In genomic region chr9:121557581-121558422, GRCh38 we compare ENCODE assay signal across 9 cellular contexts. TPM values are rescaled to one million over a fixed set of nuclear protein-coding genes. Genes with fewer than 3 reads are reported as not detected.
DNase-seq lines count a peak whose midpoint lies in the region; ATAC-seq, FAIRE-seq and TF ChIP-seq lines count a peak whose summit lies in the region.
"Had no signal": no experiment of that assay in that cellular context is flagged by ENCODE, and none has a peak within 500 bp of the region (broad histone marks: within the 10 kb centered on the region; RNA-seq: fewer than 3 reads in every experiment).

No MANE protein-coding gene starts in this region.

- H3K36me3 ChIP-seq in bronchial epithelial cell (ENCODE audit: control insufficient read depth, insufficient read depth, low read length): no peaks in the 10 kb centered on the region

- H3K9me3 Mint-ChIP-seq in activated CD8-positive, alpha-beta memory T cell treated with anti-CD3 and anti-CD28 coated beads, Interleukin-2, amount 10 ng/mL, durations not matched to agents 7 days and 5 days (ENCODE audit: low read depth): no peaks in the 10 kb centered on the region

- CTCF ChIA-PET in activated CD8-positive, alpha-beta memory T cell treated with anti-CD3 and anti-CD28 coated beads, Interleukin-2, amount 10 ng/mL, durations not matched to agents 7 days and 5 days (lab: Charles Lee): interaction anchor here (1.0 to 6.3 kb wide), 2 partner anchors 7 to 11 kb away, joined by 3 to 26 read pairs; no protein-coding TSS in a partner anchor

- no peaks in the 10 kb centered on the region for H3K36me3 Mint-ChIP-seq in activated CD8-positive, alpha-beta memory T cell treated with anti-CD3 and anti-CD28 coated beads, Interleukin-2, amount 10 ng/mL, durations not matched to agents 7 days and 5 days

- DNase-seq in activated CD8-positive, alpha-beta memory T cell treated with anti-CD3 and anti-CD28 coated beads, Interleukin-2, amount 10 ng/mL, durations not matched to agents 7 days and 5 days: peak; percentile 67
- no peak for DNase-seq in activated CD8-positive, alpha-beta memory T cell treated with anti-CD3 and anti-CD28 coated beads, Interleukin-2, amount 50 U/mL, for 4 hours
- peak; percentile 80 for DNase-seq in NOMO-1 treated with DMSO at 0.1 percent for 48 hours (lab: John Stamatoyannopoulos, UW; ENCODE audit: unreplicated experiment)
- DNase-seq in bronchial epithelial cell (ENCODE audit: low read depth): peak; percentile 74
- peak; percentile 25 for DNase-seq in stimulated activated naive CD8-positive, alpha-beta T cell treated with anti-CD3 and anti-CD28 coated beads, Interleukin-15, Interleukin-2, amounts not matched to agents 100 U/mL and 50 U/mL, for 24 hours
- no peak for DNase-seq in NCI-H146 treated with DMSO at 0.1 percent for 48 hours (lab: John Stamatoyannopoulos, UW; ENCODE audit: unreplicated experiment)
- DNase-seq in NCI-H345 treated with DMSO at 0.1 percent for 48 hours (lab: John Stamatoyannopoulos, UW; ENCODE audit: unreplicated experiment): no peak

- peak; percentile 79 for FAIRE-seq in bronchial epithelial cell (lab: Jason Lieb, UNC)
- FAIRE-seq: G401.6 had no signal

- H3K27me3 ChIP-seq in bronchial epithelial cell (ENCODE audit: control insufficient read depth, insufficient read depth, low read length) (no peaks in the 10 kb centered on the region), layer of hippocampus (ENCODE audit: control insufficient read depth, insufficient read depth, low read length) (no peaks in the 10 kb centered on the region)

- peaks cover 12% of the 10 kb centered on the region for H3K27me3 Mint-ChIP-seq in activated CD8-positive, alpha-beta memory T cell treated with anti-CD3 and anti-CD28 coated beads, Interleukin-2, amount 10 ng/mL, durations not matched to agents 7 days and 5 days

- no peak overlapping the region for H3K4me3 ChIP-seq in bronchial epithelial cell (ENCODE audit: low read depth, low read length)

- TF ChIP-seq CTCF in bronchial epithelial cell (IDR thresholded peaks at IDR 0.05; ENCODE audit: insufficient read depth, low read length, severe bottlenecking): no peak

- peak overlapping the region; percentile 10 for H3K27ac ChIP-seq in layer of hippocampus (ENCODE audit: low read depth, low read length)

- H3K4me1 Mint-ChIP-seq in activated CD8-positive, alpha-beta memory T cell treated with anti-CD3 and anti-CD28 coated beads, Interleukin-2, amount 10 ng/mL, durations not matched to agents 7 days and 5 days: peaks cover 17% of the 10 kb centered on the region

- H3K4me3 Mint-ChIP-seq in activated CD8-positive, alpha-beta memory T cell treated with anti-CD3 and anti-CD28 coated beads, Interleukin-2, amount 10 ng/mL, durations not matched to agents 7 days and 5 days: no peak overlapping the region

- H3K27ac Mint-ChIP-seq in activated CD8-positive, alpha-beta memory T cell treated with anti-CD3 and anti-CD28 coated beads, Interleukin-2, amount 10 ng/mL, durations not matched to agents 7 days and 5 days: no peak overlapping the region

- ATAC-seq in activated CD8-positive, alpha-beta memory T cell treated with anti-CD3 and anti-CD28 coated beads, Interleukin-2, amount 10 ng/mL, durations not matched to agents 7 days and 5 days: peak; percentile 69
- no peak for ATAC-seq in stimulated activated naive CD8-positive, alpha-beta T cell treated with anti-CD3 and anti-CD28 coated beads, Interleukin-15, Interleukin-2, amounts not matched to agents 100 U/mL and 50 U/mL, for 24 hours

RNA-seq across cellular contexts. Expression of gene GGTA1, which starts 58.2 kb away (rescaled TPM):
- total RNA-seq in activated CD8-positive, alpha-beta memory T cell treated with anti-CD3 and anti-CD28 coated beads, Interleukin-2, amount 10 ng/mL, durations not matched to agents 7 days and 5 days: 1 to 10 TPM in 1 of 2 experiments, not detected in 1; 1.6 TPM
- total RNA-seq in bronchial epithelial cell: 0.13 TPM in 1 of 2 replicates, not detected in the other

Comparison
In these comparisons a context has a peak if more than half of its experiments do, and no peak if none do; other contexts are left out.
1. DNase-seq: peak in activated CD8-positive, alpha-beta memory T cell treated with anti-CD3 and anti-CD28 coated beads, Interleukin-2, amount 10 ng/mL, durations not matched to agents 7 days and 5 days (single experiment), NOMO-1 treated with DMSO at 0.1 percent for 48 hours (single experiment), bronchial epithelial cell (single experiment) and stimulated activated naive CD8-positive, alpha-beta T cell treated with anti-CD3 and anti-CD28 coated beads, Interleukin-15, Interleukin-2, amounts not matched to agents 100 U/mL and 50 U/mL, for 24 hours (single experiment); none in activated CD8-positive, alpha-beta memory T cell treated with anti-CD3 and anti-CD28 coated beads, Interleukin-2, amount 50 U/mL, for 4 hours (single experiment), NCI-H146 treated with DMSO at 0.1 percent for 48 hours (single experiment) and NCI-H345 treated with DMSO at 0.1 percent for 48 hours (single experiment).